ENCODE assay signal across 26 cellular contexts in genomic region chr17:79207957-79208356, GRCh38.
"Had no signal": no experiment of that assay in that cellular context is flagged by ENCODE, and none has a peak within 500 bp of the region (broad histone marks: within the 10 kb centered on the region; RNA-seq: fewer than 3 reads in every experiment).

No MANE protein-coding gene starts in this region.

- H3K27ac Mint-ChIP-seq: activated CD4-positive, alpha-beta T cell treated with anti-CD3 and anti-CD28 coated beads, Interleukin-2, amount 10 ng/mL, durations not matched to agents 24 days and 14 days; activated CD8-positive, alpha-beta memory T cell treated with anti-CD3 and anti-CD28 coated beads, Interleukin-2, amount 10 ng/mL, durations not matched to agents 7 days and 5 days; activated naive CD8-positive, alpha-beta T cell; activated T-cell treated with anti-CD3 and anti-CD28 coated beads, Interleukin-2, amount 50 U/mL, for 24 hours; activated T-helper 1 cell treated with anti-CD3 and anti-CD28 coated beads, Interleukin-12 subunit alpha, Interleukin-12 subunit beta, Interleukin-2, Interleukin-4 antibody, amounts not matched to agents 30 ng/mL and 10 ng/mL and 1 ng/mL, durations not matched to agents 14 hours and 24 hours and 36 hours; T-helper 17 cell; WTC11 had no signal

- H3K9me3 ChIP-seq: adrenal gland, breast epithelium, MG63 had no signal

- ATAC-seq: activated CD8-positive, alpha-beta memory T cell treated with anti-CD3 and anti-CD28 coated beads, Interleukin-2, amount 10 ng/mL, durations not matched to agents 7 days and 5 days; T-helper 17 cell; WTC11 had no signal

- H3K4me1 Mint-ChIP-seq: activated CD4-positive, alpha-beta T cell treated with anti-CD3 and anti-CD28 coated beads, Interleukin-2, amount 10 ng/mL, durations not matched to agents 24 days and 14 days; activated CD8-positive, alpha-beta memory T cell treated with anti-CD3 and anti-CD28 coated beads, Interleukin-2, amount 10 ng/mL, durations not matched to agents 7 days and 5 days had no signal

- DNase-seq: activated CD4-positive, alpha-beta T cell treated with anti-CD3 and anti-CD28 coated beads, Interleukin-2, amount 10 ng/mL, durations not matched to agents 24 days and 14 days; activated CD4-positive, alpha-beta T cell treated with anti-CD3 and anti-CD28 coated beads, Interleukin-2, amount 50 U/mL, for 48 hours; activated CD4-positive, CD25-positive, alpha-beta regulatory T cell treated with anti-CD3 and anti-CD28 coated beads, Interleukin-2, amount 50 U/mL, for 72 hours; activated CD8-positive, alpha-beta memory T cell treated with anti-CD3 and anti-CD28 coated beads, Interleukin-2, amount 10 ng/mL, durations not matched to agents 7 days and 5 days; activated effector memory CD4-positive, alpha-beta T cell treated with Interleukin-2 at 50 U/mL for 16 hours; activated naive CD4-positive, alpha-beta T cell; activated T-cell treated with anti-CD3 and anti-CD28 coated beads, Interleukin-2, amount 50 U/mL, for 24 hours; adrenal gland; anterior cingulate cortex; caudate nucleus; MG63; MV-4-11; NCI-H1092 treated with DMSO at 0.1 percent for 48 hours; NCI-H1417 treated with DMSO at 0.1 percent for 48 hours; NCI-H1694 treated with DMSO at 0.1 percent for 48 hours; NCI-H2029 treated with DMSO at 0.1 percent for 48 hours; NCI-H524 treated with DMSO at 0.1 percent for 48 hours; NCI-H748 treated with DMSO at 0.1 percent for 48 hours; SIG-M5; T-helper 17 cell; T-helper 9 cell had no signal

- H3K36me3 Mint-ChIP-seq: activated CD8-positive, alpha-beta memory T cell treated with anti-CD3 and anti-CD28 coated beads, Interleukin-2, amount 10 ng/mL, durations not matched to agents 7 days and 5 days; activated naive CD8-positive, alpha-beta T cell; WTC11 had no signal

- H3K4me3 ChIP-seq: adrenal gland, breast epithelium, coronary artery, MG63 had no signal

- H3K27ac ChIP-seq: adrenal gland, breast epithelium, coronary artery had no signal

- H3K4me1 ChIP-seq: adrenal gland, breast epithelium had no signal

- H3K36me3 ChIP-seq: adrenal gland, breast epithelium, MG63 had no signal

- H3K9me3 Mint-ChIP-seq: activated CD4-positive, alpha-beta T cell treated with anti-CD3 and anti-CD28 coated beads, Interleukin-2, amount 10 ng/mL, durations not matched to agents 24 days and 14 days; activated T-cell treated with anti-CD3 and anti-CD28 coated beads, Interleukin-2, amount 50 U/mL, for 24 hours; activated T-helper 1 cell treated with anti-CD3 and anti-CD28 coated beads, Interleukin-12 subunit alpha, Interleukin-12 subunit beta, Interleukin-2, Interleukin-4 antibody, amounts not matched to agents 30 ng/mL and 10 ng/mL and 1 ng/mL, durations not matched to agents 14 hours and 24 hours and 36 hours; WTC11 had no signal

- H3K4me3 Mint-ChIP-seq: activated CD4-positive, alpha-beta T cell treated with anti-CD3 and anti-CD28 coated beads, Interleukin-2, amount 10 ng/mL, durations not matched to agents 24 days and 14 days; activated CD8-positive, alpha-beta memory T cell treated with anti-CD3 and anti-CD28 coated beads, Interleukin-2, amount 10 ng/mL, durations not matched to agents 7 days and 5 days; activated naive CD8-positive, alpha-beta T cell; activated T-cell treated with anti-CD3 and anti-CD28 coated beads, Interleukin-2, amount 50 U/mL, for 24 hours; activated T-helper 1 cell treated with anti-CD3 and anti-CD28 coated beads, Interleukin-12 subunit alpha, Interleukin-12 subunit beta, Interleukin-2, Interleukin-4 antibody, amounts not matched to agents 30 ng/mL and 10 ng/mL and 1 ng/mL, durations not matched to agents 14 hours and 24 hours and 36 hours; T-helper 17 cell; WTC11 had no signal
